In genomic region chr3:137692803-137693431, GRCh38 we compare ENCODE assay signal across 8 cellular contexts.
A peak's percentile ranks its signal among the peaks of the same experiment; 100 is the strongest.
DNase-seq lines count a peak whose midpoint lies in the region; ATAC-seq and TF ChIP-seq lines count a peak whose summit lies in the region.

No MANE protein-coding gene starts in this region.

- no peaks in the 10 kb centered on the region for H3K36me3 ChIP-seq in left lung
- no peaks in the 10 kb centered on the region for H3K36me3 ChIP-seq in ovary
- H3K36me3 ChIP-seq in esophagus muscularis mucosa = no peaks in the 10 kb centered on the region

- WGBS in ovary, 3 donors = 34 to 41% (median 35%) methylated on average over 6 of the region's 6 CpGs
- 39% methylated on average over 6 of the region's 6 CpGs for WGBS in esophagus muscularis mucosa

- TF ChIP-seq CTCF in left lung (IDR thresholded peaks at IDR 0.05) (peak; percentile 25 to 37), ovary (IDR thresholded peaks at IDR 0.05) (no peak), esophagus muscularis mucosa (IDR thresholded peaks at IDR 0.05) (peak in 1 of 3 experiments; percentile 9)

- no peak for TF ChIP-seq EP300 in ovary (IDR thresholded peaks at IDR 0.05)
- TF ChIP-seq EP300 in esophagus muscularis mucosa (IDR thresholded peaks at IDR 0.05) = no peak

- TF ChIP-seq POLR2A in ovary (IDR thresholded peaks at IDR 0.05) (no peak), esophagus muscularis mucosa (IDR thresholded peaks at IDR 0.05; ENCODE audit: low read depth) (no peak)

- H3K27ac ChIP-seq in left lung (no peak overlapping the region), ovary (no peak overlapping the region), esophagus muscularis mucosa (replicated peaks in 1 of 4) (no peak overlapping the region)

- H3K9me3 ChIP-seq in left lung = no peaks in the 10 kb centered on the region
- no peaks in the 10 kb centered on the region for H3K9me3 ChIP-seq in ovary
- no peaks in the 10 kb centered on the region for H3K9me3 ChIP-seq in esophagus muscularis mucosa

- H3K4me1 ChIP-seq in left lung (no peaks in the 10 kb centered on the region), ovary (ENCODE audit: insufficient read depth) (no peaks in the 10 kb centered on the region), esophagus muscularis mucosa (no peaks in the 10 kb centered on the region)

- DNase-seq in EL = peak; percentile 22
- peak; percentile 49 for DNase-seq in RKO (ENCODE audit: low spot score)
- no peak for DNase-seq in left lung
- no peak for DNase-seq in ovary
- DNase-seq in esophagus muscularis mucosa (ENCODE audit: extremely low spot score) = no peak
- DNase-seq in activated naive CD4-positive, alpha-beta T cell (lab: John Stamatoyannopoulos, UW) = no peak

- H3K27me3 ChIP-seq in left lung (no peaks in the 10 kb centered on the region), ovary (no peaks in the 10 kb centered on the region), esophagus muscularis mucosa (no peaks in the 10 kb centered on the region)

- ATAC-seq in HG02759 (IDR thresholded peaks at IDR 0.05; ENCODE audit: unreplicated experiment) = peak; percentile 49
- peak; percentile 79 for ATAC-seq in left lung
- ATAC-seq in HG03354 (IDR thresholded peaks at IDR 0.05; ENCODE audit: poor library complexity, severe bottlenecking, unreplicated experiment) = no peak

- H3K4me3 ChIP-seq in left lung = no peak overlapping the region
- H3K4me3 ChIP-seq in ovary = no peak overlapping the region
- H3K4me3 ChIP-seq in esophagus muscularis mucosa = no peak overlapping the region

- intact Hi-C loops in left lung (cut with DNase I) (no loop called here), ovary (cut with DNase I) (no loop called here), esophagus muscularis mucosa (cut with DNase I) (no loop called here)

Comparison
In these comparisons a context has a peak if more than half of its experiments do, and no peak if none do; other contexts are left out.
1. DNase-seq: peak in EL (single experiment) and RKO (single experiment); none in left lung (0 of 2), ovary (0 of 5), esophagus muscularis mucosa (single experiment) and activated naive CD4-positive, alpha-beta T cell (0 of 4).
2. CTCF ChIP-seq: peak in left lung (2 of 2); none in ovary (0 of 3).